ENCODE assay signal across 21 cellular contexts in genomic region chr12:91224411-91224810, GRCh38. TPM values are rescaled to one million over a fixed set of nuclear protein-coding genes. Genes with fewer than 3 reads are reported as not detected.
"Had no signal": no experiment of that assay in that cellular context is flagged by ENCODE, and none has a peak within 500 bp of the region (broad histone marks: within the 10 kb centered on the region; RNA-seq: fewer than 3 reads in every experiment).

No MANE protein-coding gene starts in this region.

- H3K4me1 ChIP-seq: body of pancreas, transverse colon had no signal

- H3K9me3 ChIP-seq: body of pancreas, transverse colon had no signal

- H3K27ac ChIP-seq: body of pancreas, dorsolateral prefrontal cortex, epithelial cell of prostate had no signal

- DNase-seq: activated CD4-positive, alpha-beta T cell treated with anti-CD3 and anti-CD28 coated beads, Interleukin-2, amount 10 ng/mL, durations not matched to agents 24 days and 14 days; activated CD4-positive, CD25-positive, alpha-beta regulatory T cell; activated CD8-positive, alpha-beta T cell treated with anti-CD3 and anti-CD28 coated beads, Interleukin-2, amount 10 ng/mL, durations not matched to agents 7 days and 5 days; activated naive CD4-positive, alpha-beta T cell treated with Interleukin-2 at 50 U/mL for 16 hours; activated naive CD8-positive, alpha-beta T cell treated with anti-CD3 and anti-CD28 coated beads, Interleukin-2, amount 10 ng/mL, durations not matched to agents 7 days and 5 days; activated T-cell treated with anti-CD3 and anti-CD28 coated beads, Interleukin-2, amount 50 U/mL, for 24 hours; body of pancreas; caudate nucleus; dorsolateral prefrontal cortex; islet precursor cell; left colon; midbrain; stimulated activated naive CD8-positive, alpha-beta T cell treated with anti-CD3 and anti-CD28 coated beads, Interleukin-15, Interleukin-2, amounts not matched to agents 100 U/mL and 50 U/mL, for 24 hours; T-cell; T1000; transverse colon had no signal

- H3K4me3 ChIP-seq: body of pancreas, dorsolateral prefrontal cortex, lung, transverse colon had no signal

- H3K36me3 ChIP-seq: transverse colon had no signal

- ATAC-seq: activated CD8-positive, alpha-beta T cell treated with anti-CD3 and anti-CD28 coated beads, Interleukin-2, amount 10 ng/mL, durations not matched to agents 7 days and 5 days; body of pancreas; left colon; SK-N-SH treated with all-trans-retinoic acid at 6 μM for 48 hours; stimulated activated naive CD8-positive, alpha-beta T cell treated with anti-CD3 and anti-CD28 coated beads, Interleukin-15, Interleukin-2, amounts not matched to agents 100 U/mL and 50 U/mL, for 24 hours; T-cell had no signal

- FAIRE-seq: colon had no signal

- H3K27me3 ChIP-seq: body of pancreas, transverse colon had no signal

RNA-seq across cellular contexts. Expression of gene DCN, which starts 41.8 kb away (rescaled TPM):
- total RNA-seq: activated CD4-positive, alpha-beta T cell treated with anti-CD3 and anti-CD28 coated beads, Interleukin-2, amount 10 ng/mL, durations not matched to agents 24 days and 14 days; activated CD8-positive, alpha-beta T cell treated with anti-CD3 and anti-CD28 coated beads, Interleukin-2, amount 10 ng/mL, durations not matched to agents 7 days and 5 days; activated naive CD8-positive, alpha-beta T cell treated with anti-CD3 and anti-CD28 coated beads, Interleukin-2, amount 10 ng/mL, durations not matched to agents 7 days and 5 days; activated T-helper 2 cell treated with anti-CD3 and anti-CD28 coated beads, Interferon-gamma antibody, Interleukin-2, Interleukin-4, amounts not matched to agents 10 μg/mL and 5 μg/mL and 100 μg/mL, durations not matched to agents 14 hours and 24 hours and 36 hours had no signal
